Comparison of ENCODE assay signal across 1 cellular context in the genomic region with DNA sequence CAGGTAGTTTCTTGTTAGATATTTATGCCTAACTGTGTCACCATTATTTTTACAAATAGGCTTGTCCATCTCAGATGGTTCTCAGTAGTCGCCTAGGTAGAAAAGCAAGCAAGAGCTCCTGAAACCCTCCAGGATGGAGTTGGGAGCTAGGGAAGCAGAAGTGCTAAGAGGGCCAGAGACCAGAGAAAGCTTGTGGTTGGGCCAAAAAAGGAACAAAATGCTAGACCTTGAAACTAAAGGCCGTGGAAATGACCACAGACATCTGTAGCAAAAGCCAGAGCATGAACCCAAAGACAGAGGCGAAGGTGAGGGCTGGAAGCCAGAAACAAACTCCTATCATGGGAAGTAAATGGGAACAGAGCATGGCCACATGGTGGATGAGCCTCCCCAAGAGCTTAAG.
TF ChIP-seq lines count a peak whose summit lies in the region.

No MANE protein-coding gene starts in this region.

TF ChIP-seq in GM12878, 131 proteins besides CTCF, POLR2A, EP300 and RAD21 (continued from another document):
- TF ChIP-seq, protein P1, sequence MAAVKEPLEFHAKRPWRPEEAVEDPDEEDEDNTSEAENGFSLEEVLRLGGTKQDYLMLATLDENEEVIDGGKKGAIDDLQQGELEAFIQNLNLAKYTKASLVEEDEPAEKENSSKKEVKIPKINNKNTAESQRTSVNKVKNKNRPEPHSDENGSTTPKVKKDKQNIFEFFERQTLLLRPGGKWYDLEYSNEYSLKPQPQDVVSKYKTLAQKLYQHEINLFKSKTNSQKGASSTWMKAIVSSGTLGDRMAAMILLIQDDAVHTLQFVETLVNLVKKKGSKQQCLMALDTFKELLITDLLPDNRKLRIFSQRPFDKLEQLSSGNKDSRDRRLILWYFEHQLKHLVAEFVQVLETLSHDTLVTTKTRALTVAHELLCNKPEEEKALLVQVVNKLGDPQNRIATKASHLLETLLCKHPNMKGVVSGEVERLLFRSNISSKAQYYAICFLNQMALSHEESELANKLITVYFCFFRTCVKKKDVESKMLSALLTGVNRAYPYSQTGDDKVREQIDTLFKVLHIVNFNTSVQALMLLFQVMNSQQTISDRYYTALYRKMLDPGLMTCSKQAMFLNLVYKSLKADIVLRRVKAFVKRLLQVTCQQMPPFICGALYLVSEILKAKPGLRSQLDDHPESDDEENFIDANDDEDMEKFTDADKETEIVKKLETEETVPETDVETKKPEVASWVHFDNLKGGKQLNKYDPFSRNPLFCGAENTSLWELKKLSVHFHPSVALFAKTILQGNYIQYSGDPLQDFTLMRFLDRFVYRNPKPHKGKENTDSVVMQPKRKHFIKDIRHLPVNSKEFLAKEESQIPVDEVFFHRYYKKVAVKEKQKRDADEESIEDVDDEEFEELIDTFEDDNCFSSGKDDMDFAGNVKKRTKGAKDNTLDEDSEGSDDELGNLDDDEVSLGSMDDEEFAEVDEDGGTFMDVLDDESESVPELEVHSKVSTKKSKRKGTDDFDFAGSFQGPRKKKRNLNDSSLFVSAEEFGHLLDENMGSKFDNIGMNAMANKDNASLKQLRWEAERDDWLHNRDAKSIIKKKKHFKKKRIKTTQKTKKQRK (IDR thresholded peaks at IDR 0.05; ENCODE audit: low read depth, low read length), result no peak
- no peak for TF ChIP-seq RCOR1 (conservative IDR thresholded peaks at IDR 0.05; ENCODE audit: low read depth, low read length)
- no peak for TF ChIP-seq NBN (IDR thresholded peaks at IDR 0.05)
- no peak for TF ChIP-seq JUNB (IDR thresholded peaks at IDR 0.05)
